Comparison of ENCODE assay signal across 8 cellular contexts in genomic region chr19:17555929-17556813, GRCh38. TPM values are rescaled to one million over a fixed set of nuclear protein-coding genes. Genes with fewer than 3 reads are reported as not detected.
DNase-seq lines count a peak whose midpoint lies in the region; ATAC-seq, FAIRE-seq and TF ChIP-seq lines count a peak whose summit lies in the region.

No MANE protein-coding gene starts in this region.

- DNase-seq in A549 (ENCODE audit: low read depth in 1 of 2, low spot score in 1 of 2), result peak in 1 of 2 experiments; percentile 71
- no peak for DNase-seq in GM12864 (ENCODE audit: low read depth)
- peak; percentile 72 for DNase-seq in NCI-H69 (lab: John Stamatoyannopoulos, UW)
- peak; percentile 81 for DNase-seq in cardiac septum (ENCODE audit: low spot score)
- peak; percentile 46 to 82 (median 66) for DNase-seq in pancreas
- no peak for DNase-seq in OCI-M2 (lab: John Stamatoyannopoulos, UW; ENCODE audit: unreplicated experiment)

- H3K4me1 ChIP-seq in A549 (peaks cover 20% of the 10 kb centered on the region), pancreas (peaks cover 0 to 9% (median 0%) of the 10 kb centered on the region in 3 donors)

- H3K4me2 ChIP-seq in A549, result peak overlapping the region; percentile 90

- POLR2A ChIA-PET in A549 (lab: Yijun Ruan, JAX), result interaction anchor here (0.6 to 0.9 kb wide), 2 partner anchors 37 to 45 kb away, joined by 3 to 5 read pairs; partner anchors contain the start of gene PGLS

- TF ChIP-seq RAD21 in A549 (conservative IDR thresholded peaks at IDR 0.05 in 1 of 2, IDR thresholded peaks at IDR 0.05 in 1 of 2), result no peak

- FAIRE-seq in A549 (lab: Jason Lieb, UNC) (no peak), pancreas (lab: Jason Lieb, UNC) (no peak)

- CTCF ChIA-PET in A549 (lab: Yijun Ruan, JAX), result interaction anchor here (1.1 to 1.6 kb wide), 4 partner anchors 17 to 66 kb away, joined by 3 to 4 read pairs (median 4); no protein-coding TSS in a partner anchor

- peak; percentile 3; the same call in 1 of the 2 replicates for TF ChIP-seq POLR2A in A549 (IDR thresholded peaks at IDR 0.05; ENCODE audit: low read length)

- H3K27ac ChIP-seq in A549 (peak overlapping the region; percentile 97 to 99), pancreas (peak overlapping the region in 3 of 4 donors; percentile 50 to 67 (median 60))

- H3K4me3 ChIP-seq in A549 (peak overlapping the region; percentile 100), GM12864 (ENCODE audit: low read depth, low read length) (peak overlapping the region; percentile 97), pancreas (peak overlapping the region; percentile 89 to 99 (median 96))

- no peaks in the 10 kb centered on the region for H3K9me3 Mint-ChIP-seq in activated naive CD8-positive, alpha-beta T cell (ENCODE audit: low read depth)

- H3K9me3 ChIP-seq in A549, result no peaks in the 10 kb centered on the region
- no peaks in the 10 kb centered on the region for H3K9me3 ChIP-seq in pancreas

- H3K4me3 Mint-ChIP-seq in activated naive CD8-positive, alpha-beta T cell, result peak overlapping the region; percentile 87

- TF ChIP-seq EP300 in A549 (IDR thresholded peaks at IDR 0.05), result no peak

- H3K27me3 Mint-ChIP-seq in activated naive CD8-positive, alpha-beta T cell, result no peaks in the 10 kb centered on the region

- peak; percentile 66 to 79 for ATAC-seq in A549
- peak; percentile 36 for ATAC-seq in HG02852 (IDR thresholded peaks at IDR 0.05; ENCODE audit: unreplicated experiment)
- peak; percentile 37 to 68 (median 64) for ATAC-seq in pancreas

- peaks cover 2% of the 10 kb centered on the region for H3K36me3 Mint-ChIP-seq in activated naive CD8-positive, alpha-beta T cell

- intact Hi-C loops in cardiac septum (cut with DNase I), result loop anchor here (2.0 kb wide), 1 partner anchor 43 kb away; no protein-coding TSS in a partner anchor
- intact Hi-C loops in pancreas (cut with DNase I), result no loop called here

- 8% methylated on average over 12 of the region's 46 CpGs for WGBS in A549 (ENCODE audit: missing lambda C conversion rate)
- WGBS in pancreas, 2 donors, result 7 to 10% methylated on average over 39 to 46 of the region's 46 CpGs

- peaks cover 0 to 8% (median 4%) of the 10 kb centered on the region in 3 donors for H3K36me3 ChIP-seq in pancreas

- peak overlapping the region; percentile 50 for H3K27ac Mint-ChIP-seq in activated naive CD8-positive, alpha-beta T cell

- H3K4me1 Mint-ChIP-seq in activated naive CD8-positive, alpha-beta T cell (ENCODE audit: low read depth), result peaks cover 14% of the 10 kb centered on the region

- H3K27me3 ChIP-seq in pancreas, result no peaks in the 10 kb centered on the region

- TF ChIP-seq CTCF in A549 (IDR thresholded peaks at IDR 0.05) (no peak), GM12864 (IDR thresholded peaks at IDR 0.05; ENCODE audit: low read depth, low read length, missing control alignments) (peak; percentile 5), pancreas (IDR thresholded peaks at IDR 0.05) (no peak)

TF ChIP-seq in A549, 52 proteins besides CTCF, POLR2A, EP300 and RAD21:
- TF ChIP-seq HDAC2 (IDR thresholded peaks at IDR 0.05), result no peak
- no peak for TF ChIP-seq KDM1A (IDR thresholded peaks at IDR 0.05; ENCODE audit: low read depth)
- 0 out of 5 replicates have a peak, but pooled peaks of 1 of the 2 experiments have one; percentile 24 for TF ChIP-seq JUN (IDR thresholded peaks at IDR 0.05)
- no peak for TF ChIP-seq REST (IDR thresholded peaks at IDR 0.05)
- TF ChIP-seq, protein P1, sequence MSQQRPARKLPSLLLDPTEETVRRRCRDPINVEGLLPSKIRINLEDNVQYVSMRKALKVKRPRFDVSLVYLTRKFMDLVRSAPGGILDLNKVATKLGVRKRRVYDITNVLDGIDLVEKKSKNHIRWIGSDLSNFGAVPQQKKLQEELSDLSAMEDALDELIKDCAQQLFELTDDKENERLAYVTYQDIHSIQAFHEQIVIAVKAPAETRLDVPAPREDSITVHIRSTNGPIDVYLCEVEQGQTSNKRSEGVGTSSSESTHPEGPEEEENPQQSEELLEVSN (IDR thresholded peaks at IDR 0.05; ENCODE audit: borderline replicate concordance, low read depth), result 0 out of 2 replicates have a peak, but pooled peaks have one; percentile 9
- TF ChIP-seq MAX (IDR thresholded peaks at IDR 0.05), result 0 out of 2 replicates have a peak, but pooled peaks have one; percentile 51

RNA-seq across cellular contexts. Expression of gene COLGALT1, which starts 0.7 kb away (rescaled TPM):
- polyA plus RNA-seq in A549 (2011; rRNA removed), result 64.4 and 76.6 TPM in 2 replicates
- 85.2 and 98.4 TPM in 2 replicates for polyA plus RNA-seq in A549 (2012; cell fraction: cytosol; rRNA removed)
- polyA plus RNA-seq in A549 (2012; cell fraction: nucleus; rRNA removed), result 122 and 138 TPM in 2 replicates
- polyA plus RNA-seq in A549 (2017; fragmentation: RNase III; extraction: RNeasy Plus Mini Kit Qiagen cat#74134 plus additional on column Dnase treatment), result 54.5 to 57.2 TPM (median 57.1 TPM) in 3 replicates
- 185 and 186 TPM in 2 replicates for polyA minus RNA-seq in A549 (2011; rRNA and poly(A)+ RNA removed)
- 41.1 TPM for total RNA-seq in cardiac septum
- 10 to 100 TPM; 13.5 to 50.6 (median 19.5) TPM for total RNA-seq in pancreas
- 10 to 100 TPM; 27.6 to 34.4 TPM for polyA plus RNA-seq in pancreas

RNA-seq across cellular contexts. Expression of gene PGLS, which starts 44.7 kb away (rescaled TPM):
- polyA plus RNA-seq in A549 (2011; rRNA removed) (24.9 and 28.8 TPM in 2 replicates), A549 (2017; fragmentation: RNase III; extraction: RNeasy Plus Mini Kit Qiagen cat#74134 plus additional on column Dnase treatment) (37.2 to 49.4 TPM (median 45.7 TPM) in 3 replicates), pancreas (10 to 100 TPM; 53.6 to 65.8 TPM)
- polyA plus RNA-seq in A549 (2012; cell fraction: cytosol; rRNA removed), result 55.6 and 75.8 TPM in 2 replicates
- 72.0 and 80.2 TPM in 2 replicates for polyA plus RNA-seq in A549 (2012; cell fraction: nucleus; rRNA removed)
- 41.5 and 47.5 TPM in 2 replicates for polyA minus RNA-seq in A549 (2011; rRNA and poly(A)+ RNA removed)
- total RNA-seq in cardiac septum (24.8 TPM), pancreas (10 to 100 TPM; 28.8 to 53.8 (median 46.6) TPM)

Comparison
In these comparisons a context has a peak if more than half of its experiments do, and no peak if none do; other contexts are left out.
1. DNase-seq: peak in NCI-H69 (single experiment), cardiac septum (single experiment) and pancreas (6 of 6); none in GM12864 (single experiment) and OCI-M2 (single experiment).
2. Peak in every context shown above with its lines, with median percentiles within 50 percentile points of each other: ATAC-seq and H3K4me3 ChIP-seq.